In the genomic region with DNA sequence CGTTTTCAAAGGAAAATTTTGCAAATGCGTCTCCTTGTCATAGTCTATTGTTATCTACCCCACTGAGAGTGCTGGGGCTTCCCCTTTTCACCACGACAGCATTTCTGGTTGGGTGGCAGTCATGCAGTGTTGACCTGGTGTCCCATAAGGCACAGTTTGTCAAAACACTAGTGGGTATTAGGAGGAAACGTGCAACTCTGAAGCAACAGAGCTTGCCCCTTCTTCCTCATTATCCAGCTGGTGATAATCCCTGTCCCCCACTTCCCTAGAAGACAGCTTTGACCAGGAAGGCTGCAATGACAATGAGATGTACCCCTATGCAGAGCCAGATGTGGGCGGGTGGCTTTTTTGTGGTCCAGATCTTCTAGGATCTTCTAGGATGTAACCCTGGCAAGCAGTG, we compare ENCODE assay signal across 9 cellular contexts. TPM values are rescaled to one million over a fixed set of nuclear protein-coding genes. Genes with fewer than 3 reads are reported as not detected.
DNase-seq lines count a peak whose midpoint lies in the region; ATAC-seq, FAIRE-seq and TF ChIP-seq lines count a peak whose summit lies in the region.
"Had no signal": no experiment of that assay in that cellular context is flagged by ENCODE, and none has a peak within 500 bp of the region (broad histone marks: within the 10 kb centered on the region; RNA-seq: fewer than 3 reads in every experiment).

No MANE protein-coding gene starts in this region.

- peak; percentile 40 for DNase-seq in activated naive CD4-positive, alpha-beta T cell treated with anti-CD3 and anti-CD28 coated beads, Interleukin-2, amount 50 U/mL, for 16 hours
- peak in 2 of 3 experiments; percentile 21 to 28 for DNase-seq in stimulated activated CD4-positive, alpha-beta T cell treated with anti-CD3 and anti-CD28 coated beads, TNF-alpha, amount 100 ng/mL, for 4 hours (ENCODE audit: low read depth in 3 of 3)
- no peak for DNase-seq in H4 (ENCODE audit: low spot score)
- no peak for DNase-seq in frontal cortex (ENCODE audit: low spot score in 2 of 2)
- DNase-seq in hepatic stellate cell (ENCODE audit: low spot score): no peak

- H3K4me2 ChIP-seq in OCI-LY3 (ENCODE audit: low read length): peak overlapping the region; percentile 87

- ATAC-seq in GM21786 (IDR thresholded peaks at IDR 0.05; ENCODE audit: unreplicated experiment): peak; percentile 41

- no peaks in the 10 kb centered on the region for H3K9me3 ChIP-seq in OCI-LY3 (ENCODE audit: insufficient read depth, low read length)
- H3K9me3 ChIP-seq: adrenal gland had no signal

- H2AFZ ChIP-seq in OCI-LY3 (ENCODE audit: low read depth, low read length): no peak overlapping the region

- no peak for TF ChIP-seq CTCF in OCI-LY3 (IDR thresholded peaks at IDR 0.05; ENCODE audit: low read depth, low read length)

- H3K9ac ChIP-seq in OCI-LY3 (ENCODE audit: low read length): no peak overlapping the region

- H4K20me1 ChIP-seq in OCI-LY3 (ENCODE audit: insufficient read depth, low read length): peaks cover 12% of the 10 kb centered on the region

- no peak for FAIRE-seq in frontal cortex (lab: Jason Lieb, UNC)

- no peaks in the 10 kb centered on the region for H3K36me3 ChIP-seq in OCI-LY3 (replicated peaks; ENCODE audit: low read depth, low read length)
- H3K36me3 ChIP-seq: adrenal gland had no signal

- peaks cover 9% of the 10 kb centered on the region for H3K27me3 ChIP-seq in OCI-LY3 (ENCODE audit: low read depth, low read length)
- H3K27me3 ChIP-seq: adrenal gland had no signal

- H3K79me2 ChIP-seq in OCI-LY3 (ENCODE audit: low read length): peaks cover 5% of the 10 kb centered on the region; the same call in 1 of the 2 replicates

- H3K4me3 ChIP-seq in GM08714 (ENCODE audit: low read length) (peak overlapping the region; percentile 85; the same call in 1 of the 2 replicates), OCI-LY3 (ENCODE audit: low read length) (peak overlapping the region; percentile 82; the same call in 1 of the 2 replicates)

- H3K27ac ChIP-seq in OCI-LY3 (ENCODE audit: low read length): no peak overlapping the region

- H3K4me1 ChIP-seq in OCI-LY3 (ENCODE audit: low read length): peaks cover 63% of the 10 kb centered on the region

RNA-seq across cellular contexts. Expression of gene TBC1D1, which starts 1.8 kb away (rescaled TPM):
- 92.0 and 110 TPM in 2 replicates for total RNA-seq in H4 (2014; rRNA removed; shearing (Covaris generic))
- total RNA-seq in frontal cortex: 64.8 TPM

Comparison
In these comparisons a context has a peak if more than half of its experiments do, and no peak if none do; other contexts are left out.
1. DNase-seq: peak in activated naive CD4-positive, alpha-beta T cell treated with anti-CD3 and anti-CD28 coated beads, Interleukin-2, amount 50 U/mL, for 16 hours (single experiment) and stimulated activated CD4-positive, alpha-beta T cell treated with anti-CD3 and anti-CD28 coated beads, TNF-alpha, amount 100 ng/mL, for 4 hours (2 of 3); none in H4 (single experiment), frontal cortex (0 of 2) and hepatic stellate cell (single experiment).